ENCODE assay signal across 8 cellular contexts in genomic region chr3:185976977-185977678, GRCh38. TPM values are rescaled to one million over a fixed set of nuclear protein-coding genes. Genes with fewer than 3 reads are reported as not detected.
DNase-seq lines count a peak whose midpoint lies in the region; ATAC-seq and TF ChIP-seq lines count a peak whose summit lies in the region.

No MANE protein-coding gene starts in this region.

- no peak overlapping the region for H3K27ac Mint-ChIP-seq in osteocyte (ENCODE audit: unreplicated experiment)

- no peaks in the 10 kb centered on the region for H3K27me3 Mint-ChIP-seq in osteocyte (ENCODE audit: unreplicated experiment)

- no peaks in the 10 kb centered on the region for H3K36me3 Mint-ChIP-seq in osteocyte (ENCODE audit: unreplicated experiment)

- DNase-seq in EL (peak; percentile 68), LoVo (ENCODE audit: low spot score) (peak; percentile 57), SJSA1 (ENCODE audit: low read depth in 1 of 2, low spot score in 2 of 2) (peak; percentile 52 to 69), activated gamma-delta T cell (lab: John Stamatoyannopoulos, UW) (peak; percentile 27), foreskin melanocyte (peak; percentile 56), osteocyte (ENCODE audit: extremely low spot score, unreplicated experiment) (peak; percentile 90), thyroid gland (peak; percentile 74 to 79)

- TF ChIP-seq POLR2A in thyroid gland (IDR thresholded peaks at IDR 0.05): no peak

- TF ChIP-seq CTCF in osteocyte (IDR thresholded peaks at IDR 0.05) (peak; percentile 96), thyroid gland (IDR thresholded peaks at IDR 0.05) (peak; percentile 51 to 81 (median 68))

- H3K36me3 ChIP-seq in SJSA1 (no peaks in the 10 kb centered on the region; the same call in 1 of the 2 replicates), thyroid gland (peaks cover 0 to 14% of the 10 kb centered on the region in 2 donors)

- H3K4me1 Mint-ChIP-seq in osteocyte (ENCODE audit: unreplicated experiment): peaks cover 24% of the 10 kb centered on the region

- H3K9me3 ChIP-seq in SJSA1 (replicated peaks) (no peaks in the 10 kb centered on the region), thyroid gland (no peaks in the 10 kb centered on the region)

- ATAC-seq in GM21786 (IDR thresholded peaks at IDR 0.05; ENCODE audit: unreplicated experiment): peak; percentile 76

- H3K27ac ChIP-seq in SJSA1 (no peak overlapping the region), thyroid gland (no peak overlapping the region)

- H3K27me3 ChIP-seq in SJSA1 (replicated peaks): no peaks in the 10 kb centered on the region
- H3K27me3 ChIP-seq in thyroid gland: no peaks in the 10 kb centered on the region

- 44 to 47% methylated on average over 6 of the region's 6 CpGs for WGBS in thyroid gland, 2 donors

- H3K9me3 Mint-ChIP-seq in osteocyte (ENCODE audit: unreplicated experiment): no peaks in the 10 kb centered on the region

- intact Hi-C loops in thyroid gland (cut with DNase I): no loop called here

- H3K4me3 ChIP-seq in SJSA1 (no peak overlapping the region), thyroid gland (replicated peaks in 1 of 3) (no peak overlapping the region)

- H3K4me3 Mint-ChIP-seq in osteocyte (ENCODE audit: unreplicated experiment): no peak overlapping the region

- H3K4me1 ChIP-seq in SJSA1 (replicated peaks) (peaks cover 5% of the 10 kb centered on the region; the same call in 1 of the 2 replicates), thyroid gland (no peaks in the 10 kb centered on the region)

RNA-seq across cellular contexts. Expression of gene TRA2B, which starts 39.3 kb away (rescaled TPM):
- 157 and 210 TPM in 2 replicates for total RNA-seq in SJSA1 (2014; rRNA removed; shearing (Covaris generic))
- 90.9 and 113 TPM in 2 replicates for total RNA-seq in osteocyte
- 100 to 1,000 TPM; 162 to 237 (median 202) TPM for total RNA-seq in thyroid gland

Comparison
In these comparisons a context has a peak if more than half of its experiments do, and no peak if none do; other contexts are left out.
1. DNase-seq: peak in every context shown above with its lines; median percentile 90 in osteocyte; 76 in thyroid gland; 68 in EL; 60 in SJSA1; 57 in LoVo; 56 in foreskin melanocyte; 27 in activated gamma-delta T cell.